In genomic region chrX:39815621-39816020, GRCh38 we compare ENCODE assay signal across 9 cellular contexts.
DNase-seq lines count a peak whose midpoint lies in the region; ATAC-seq and TF ChIP-seq lines count a peak whose summit lies in the region.
"Had no signal": no experiment of that assay in that cellular context is flagged by ENCODE, and none has a peak within 500 bp of the region (broad histone marks: within the 10 kb centered on the region; RNA-seq: fewer than 3 reads in every experiment).

No MANE protein-coding gene starts in this region.

- POLR2A ChIA-PET in activated CD8-positive, alpha-beta T cell treated with anti-CD3 and anti-CD28 coated beads for 36 hours (lab: Charles Lee), result interaction anchor here (1.0 to 1.6 kb wide), 2 partner anchors 73 to 283 kb away, joined by 3 read pairs; no protein-coding TSS in a partner anchor

- CTCF ChIA-PET in activated CD8-positive, alpha-beta T cell treated with anti-CD3 and anti-CD28 coated beads for 36 hours (lab: Charles Lee), result interaction anchor here (1.2 to 1.4 kb wide), 4 partner anchors 10 to 282 kb away, joined by 3 to 4 read pairs (median 4); partner anchors contain the start of gene BCOR

- 89% methylated on average over 1 of the region's 1 CpG; no CpG with 5 or more reads in 1 of the 2 donors for WGBS in testis, 2 donors

- H3K9me3 ChIP-seq in DND-41 (ENCODE audit: insufficient read depth, low read length, severe bottlenecking), result no peaks in the 10 kb centered on the region
- no peaks in the 10 kb centered on the region for H3K9me3 ChIP-seq in tibial artery
- no peaks in the 10 kb centered on the region for H3K9me3 ChIP-seq in testis
- H3K9me3 ChIP-seq: esophagus muscularis mucosa had no signal

- H3K27ac ChIP-seq in DND-41 (ENCODE audit: low read length) (peak overlapping the region; percentile 75), tibial artery (peak overlapping the region in 1 of 2 donors; percentile 74), testis (no peak overlapping the region)
- H3K27ac ChIP-seq: esophagus muscularis mucosa had no signal

- H3K4me1 ChIP-seq in DND-41 (ENCODE audit: insufficient read depth, low read length), result peaks cover 31% of the 10 kb centered on the region
- H3K4me1 ChIP-seq in tibial artery, result peaks cover 0 to 52% (median 27%) of the 10 kb centered on the region in 4 donors
- H3K4me1 ChIP-seq in testis, result peaks cover 5% of the 10 kb centered on the region

- H3K27me3 ChIP-seq in DND-41 (ENCODE audit: insufficient read depth, low read length, poor library complexity), result no peaks in the 10 kb centered on the region
- no peaks in the 10 kb centered on the region for H3K27me3 ChIP-seq in tibial artery
- no peaks in the 10 kb centered on the region for H3K27me3 ChIP-seq in testis
- H3K27me3 ChIP-seq: esophagus muscularis mucosa had no signal

- DNase-seq in DND-41, result peak; percentile 18
- peak; percentile 53 for DNase-seq in Jurkat, Clone E6-1 (ENCODE audit: low read depth, low spot score)
- DNase-seq in activated CD8-positive, alpha-beta T cell treated with anti-CD3 and anti-CD28 coated beads for 36 hours, result peak; percentile 58
- DNase-seq in tibial artery, result no peak
- no peak for DNase-seq in testis
- no peak for DNase-seq in immature natural killer cell
- DNase-seq in anterior cingulate cortex (lab: John Stamatoyannopoulos, UW), result no peak

- H3K4me2 ChIP-seq in DND-41 (ENCODE audit: insufficient read depth, low read length), result no peak overlapping the region

- peak overlapping the region; percentile 30 for H3K27ac Mint-ChIP-seq in activated CD8-positive, alpha-beta T cell treated with anti-CD3 and anti-CD28 coated beads for 36 hours
- no peak overlapping the region for H3K27ac Mint-ChIP-seq in immature natural killer cell

- TF ChIP-seq CTCF in DND-41 (IDR thresholded peaks at IDR 0.05; ENCODE audit: borderline replicate concordance, extremely low read depth, low read length, poor library complexity, severe bottlenecking) (no peak), tibial artery (IDR thresholded peaks at IDR 0.05) (no peak), testis (IDR thresholded peaks at IDR 0.05) (no peak)
- TF ChIP-seq CTCF in activated CD8-positive, alpha-beta T cell treated with anti-CD3 and anti-CD28 coated beads for 36 hours (IDR thresholded peaks at IDR 0.05), result no peak

- H3K36me3 Mint-ChIP-seq in activated CD8-positive, alpha-beta T cell treated with anti-CD3 and anti-CD28 coated beads for 36 hours (ENCODE audit: low read depth), result no peaks in the 10 kb centered on the region
- H3K36me3 Mint-ChIP-seq in immature natural killer cell, result no peaks in the 10 kb centered on the region

- H3K4me3 ChIP-seq in DND-41 (ENCODE audit: low read depth in 1 of 2, low read length in 2 of 2), result no peak overlapping the region
- no peak overlapping the region for H3K4me3 ChIP-seq in Jurkat, Clone E6-1 (ENCODE audit: low read length)
- no peak overlapping the region for H3K4me3 ChIP-seq in tibial artery
- no peak overlapping the region for H3K4me3 ChIP-seq in testis
- H3K4me3 ChIP-seq: esophagus muscularis mucosa had no signal

- ATAC-seq in DND-41 (ENCODE audit: insufficient read depth, low read depth) (peak; percentile 68), GM19351 (IDR thresholded peaks at IDR 0.05; ENCODE audit: unreplicated experiment) (peak; percentile 66)
- peak; percentile 90 for ATAC-seq in activated CD8-positive, alpha-beta T cell treated with anti-CD3 and anti-CD28 coated beads for 36 hours

- H3K27me3 Mint-ChIP-seq in activated CD8-positive, alpha-beta T cell treated with anti-CD3 and anti-CD28 coated beads for 36 hours, result no peaks in the 10 kb centered on the region
- peaks cover 0 to 16% (median 15%) of the 10 kb centered on the region in 3 donors for H3K27me3 Mint-ChIP-seq in immature natural killer cell (ENCODE audit: low read depth in 3 of 3)

- intact Hi-C loops in activated CD8-positive, alpha-beta T cell treated with anti-CD3 and anti-CD28 coated beads for 36 hours (cut with micrococcal nuclease), result loop anchor here (5.0 to 10.0 kb wide), 4 partner anchors 47 to 357 kb away; no protein-coding TSS in a partner anchor
- intact Hi-C loops in tibial artery (cut with DNase I; ENCODE audit: low total_unique reads) (loop anchor here (10.0 kb wide), 1 partner anchor 279 kb away; the partner anchor contains the start of gene BCOR), testis (cut with DNase I; ENCODE audit: low total_unique reads) (no loop called here)

- no peak overlapping the region for H3K9ac ChIP-seq in DND-41 (ENCODE audit: low read depth, low read length)

- no peaks in the 10 kb centered on the region for H3K9me3 Mint-ChIP-seq in activated CD8-positive, alpha-beta T cell treated with anti-CD3 and anti-CD28 coated beads for 36 hours
- no peaks in the 10 kb centered on the region for H3K9me3 Mint-ChIP-seq in immature natural killer cell

- peaks cover 32% of the 10 kb centered on the region for H3K4me1 Mint-ChIP-seq in activated CD8-positive, alpha-beta T cell treated with anti-CD3 and anti-CD28 coated beads for 36 hours (ENCODE audit: low read depth)
- H3K4me1 Mint-ChIP-seq in immature natural killer cell, result no peaks in the 10 kb centered on the region

- H3K36me3 ChIP-seq in DND-41 (ENCODE audit: insufficient read depth, low read length) (no peaks in the 10 kb centered on the region), tibial artery (no peaks in the 10 kb centered on the region), testis (ENCODE audit: low read depth, missing control alignments) (no peaks in the 10 kb centered on the region)
- H3K36me3 ChIP-seq: esophagus muscularis mucosa had no signal

- no peaks in the 10 kb centered on the region for H3K79me2 ChIP-seq in DND-41 (ENCODE audit: insufficient read depth, low read length)

- no peak overlapping the region for H3K4me3 Mint-ChIP-seq in activated CD8-positive, alpha-beta T cell treated with anti-CD3 and anti-CD28 coated beads for 36 hours
- H3K4me3 Mint-ChIP-seq in immature natural killer cell, result no peak overlapping the region

- TF ChIP-seq POLR2A in testis (IDR thresholded peaks at IDR 0.05), result no peak

- H2AFZ ChIP-seq in DND-41 (ENCODE audit: low read depth, low read length), result no peak overlapping the region

- H4K20me1 ChIP-seq in DND-41 (ENCODE audit: insufficient read depth, low read length), result no peaks in the 10 kb centered on the region

Comparison
In these comparisons a context has a peak if more than half of its experiments do, and no peak if none do; other contexts are left out.
1. DNase-seq: peak in DND-41 (single experiment), Jurkat, Clone E6-1 (single experiment) and activated CD8-positive, alpha-beta T cell treated with anti-CD3 and anti-CD28 coated beads for 36 hours (single experiment); none in tibial artery (0 of 2), testis (single experiment), immature natural killer cell (0 of 3) and anterior cingulate cortex (0 of 58).
2. Peak in every context shown above with its lines, with median percentiles within 50 percentile points of each other: ATAC-seq.